In genomic region chr4:7772708-7773385, GRCh38 we compare ENCODE assay signal across 17 cellular contexts.
DNase-seq lines count a peak whose midpoint lies in the region; ATAC-seq and TF ChIP-seq lines count a peak whose summit lies in the region.
"Had no signal": no experiment of that assay in that cellular context is flagged by ENCODE, and none has a peak within 500 bp of the region (broad histone marks: within the 10 kb centered on the region; RNA-seq: fewer than 3 reads in every experiment).

No MANE protein-coding gene starts in this region.

- peak overlapping the region in 2 of 3 experiments; percentile 43 to 75; a peak in 4 of 7 replicates for H3K27ac Mint-ChIP-seq in H9
- no peak overlapping the region for H3K27ac Mint-ChIP-seq in progenitor cell of endocrine pancreas
- H3K27ac Mint-ChIP-seq: activated T-helper 2 cell treated with anti-CD3 and anti-CD28 coated beads, Interferon-gamma antibody, Interleukin-2, Interleukin-4, amounts not matched to agents 10 μg/mL and 5 μg/mL and 100 μg/mL, durations not matched to agents 14 hours and 24 hours and 36 hours had no signal

- no peak for TF ChIP-seq CTCF in H9 (conservative IDR thresholded peaks at IDR 0.05)
- no peak for TF ChIP-seq CTCF in esophagus muscularis mucosa (IDR thresholded peaks at IDR 0.05)
- TF ChIP-seq CTCF in left lung (IDR thresholded peaks at IDR 0.05): no peak
- no peak for TF ChIP-seq CTCF in sigmoid colon (IDR thresholded peaks at IDR 0.05)
- no peak for TF ChIP-seq CTCF in progenitor cell of endocrine pancreas (IDR thresholded peaks at IDR 0.05; ENCODE audit: unreplicated experiment)

- TF ChIP-seq EP300 in esophagus muscularis mucosa (IDR thresholded peaks at IDR 0.05) (no peak), sigmoid colon (IDR thresholded peaks at IDR 0.05) (no peak)

- no peak overlapping the region for H3K4me2 ChIP-seq in H9 (ENCODE audit: insufficient read depth, insufficient read length, low read length)

- H2BK12ac ChIP-seq in H9 (ENCODE audit: insufficient read length, low read depth, low read length): no peak overlapping the region

- no peak overlapping the region for H4K91ac ChIP-seq in H9 (ENCODE audit: insufficient read length, low read depth, low read length)

- H2BK15ac ChIP-seq in H9 (ENCODE audit: low read depth, low read length): no peak overlapping the region

- H3K36me3 ChIP-seq in esophagus muscularis mucosa (peaks cover 19 to 96% (median 70%) of the 10 kb centered on the region in 4 donors), left lung (peaks cover 0 to 75% of the 10 kb centered on the region in 2 donors), sigmoid colon (peaks cover 2 to 83% (median 37%) of the 10 kb centered on the region in 4 donors)

- H3K23ac ChIP-seq in H9 (ENCODE audit: insufficient read length, low read depth, low read length): no peak overlapping the region

- H3K56ac ChIP-seq in H9 (ENCODE audit: insufficient read length, low read depth, low read length): no peak overlapping the region

- H4K8ac ChIP-seq in H9 (replicated peaks; ENCODE audit: insufficient read length, low read depth, low read length): no peak overlapping the region

- H3K9me3 Mint-ChIP-seq in H9 (no peaks in the 10 kb centered on the region), progenitor cell of endocrine pancreas (ENCODE audit: low read depth) (no peaks in the 10 kb centered on the region)
- H3K9me3 Mint-ChIP-seq: activated T-helper 2 cell treated with anti-CD3 and anti-CD28 coated beads, Interferon-gamma antibody, Interleukin-2, Interleukin-4, amounts not matched to agents 10 μg/mL and 5 μg/mL and 100 μg/mL, durations not matched to agents 14 hours and 24 hours and 36 hours; stimulated activated naive CD8-positive, alpha-beta T cell treated with anti-CD3 and anti-CD28 coated beads, Interleukin-15, amount 100 ng/mL, for 72 hours had no signal

- H2BK120ac ChIP-seq in H9 (ENCODE audit: low read depth, low read length, poor library complexity, severe bottlenecking): no peak overlapping the region

- peaks cover 36 to 49% of the 10 kb centered on the region in 2 experiments for H3K4me1 Mint-ChIP-seq in H9
- peaks cover 4% of the 10 kb centered on the region for H3K4me1 Mint-ChIP-seq in progenitor cell of endocrine pancreas (ENCODE audit: low read depth)
- H3K4me1 Mint-ChIP-seq: CD14-positive monocyte had no signal

- H3K9me3 ChIP-seq in H9 (ENCODE audit: control insufficient read depth, low read depth, low read length): no peaks in the 10 kb centered on the region
- no peaks in the 10 kb centered on the region for H3K9me3 ChIP-seq in esophagus muscularis mucosa
- H3K9me3 ChIP-seq in left lung: no peaks in the 10 kb centered on the region
- H3K9me3 ChIP-seq in sigmoid colon: no peaks in the 10 kb centered on the region

- H3K79me1 ChIP-seq in H9 (ENCODE audit: insufficient read depth, low read depth, low read length, poor library complexity, severe bottlenecking): no peaks in the 10 kb centered on the region

- H3K4me1 ChIP-seq in H9 (ENCODE audit: insufficient read depth, low read length) (no peaks in the 10 kb centered on the region), esophagus muscularis mucosa (peaks cover 16 to 60% (median 43%) of the 10 kb centered on the region in 4 donors), left lung (no peaks in the 10 kb centered on the region), sigmoid colon (peaks cover 0 to 52% (median 41%) of the 10 kb centered on the region in 4 donors)

- H3K4me3 Mint-ChIP-seq in H9 (no peak overlapping the region; a peak in 1 of 5 replicates), progenitor cell of endocrine pancreas (ENCODE audit: low read depth) (no peak overlapping the region)
- H3K4me3 Mint-ChIP-seq: CD14-positive monocyte; stimulated activated naive CD8-positive, alpha-beta T cell treated with anti-CD3 and anti-CD28 coated beads, Interleukin-15, amount 100 ng/mL, for 72 hours had no signal

- no peak overlapping the region for H3K18ac ChIP-seq in H9 (ENCODE audit: insufficient read length, low read depth, low read length)

- peak; percentile 36 for ATAC-seq in left lung
- ATAC-seq in HG02870 (IDR thresholded peaks at IDR 0.05; ENCODE audit: unreplicated experiment): no peak
- no peak for ATAC-seq in GM21717 (IDR thresholded peaks at IDR 0.05; ENCODE audit: unreplicated experiment)
- ATAC-seq: stimulated activated naive CD8-positive, alpha-beta T cell treated with anti-CD3 and anti-CD28 coated beads, Interleukin-15, amount 100 ng/mL, for 72 hours had no signal

- H3K36me3 Mint-ChIP-seq in H9 (ENCODE audit: insufficient read depth in 1 of 3, low read depth in 3 of 3) (peaks cover 8 to 27% (median 21%) of the 10 kb centered on the region in 3 experiments), progenitor cell of endocrine pancreas (ENCODE audit: insufficient read depth) (peaks cover 19% of the 10 kb centered on the region)

- H3K14ac ChIP-seq in H9 (ENCODE audit: insufficient read depth, low read length): no peak overlapping the region; the same call in 1 of the 2 replicates

- no peak overlapping the region for H3T11ph ChIP-seq in H9 (ENCODE audit: low read length)

- H2BK5ac ChIP-seq in H9 (ENCODE audit: insufficient read length, low read length): no peak overlapping the region

- H3K79me2 ChIP-seq in H9 (ENCODE audit: insufficient read depth, low read length): no peaks in the 10 kb centered on the region

- no peak overlapping the region for H3K4ac ChIP-seq in H9 (ENCODE audit: low read depth, low read length)

- no peak overlapping the region for H3K9ac ChIP-seq in H9 (ENCODE audit: extremely low read depth, insufficient read length, low read length)

- peak; percentile 28 for DNase-seq in H9
- DNase-seq in esophagus muscularis mucosa (ENCODE audit: extremely low spot score): no peak
- DNase-seq in left lung: no peak
- peak; percentile 90 for DNase-seq in sigmoid colon
- DNase-seq in NCI-H526 treated with DMSO at 0.1 percent for 48 hours (lab: John Stamatoyannopoulos, UW): no peak
- no peak for DNase-seq in progenitor cell of endocrine pancreas (ENCODE audit: low spot score, unreplicated experiment)
- DNase-seq: activated CD4-positive, alpha-beta T cell treated with anti-CD3 and anti-CD28 coated beads for 48 hours; KG1; NCI-H2081 treated with DMSO at 0.1 percent for 48 hours; occipital lobe; stimulated activated CD4-positive, alpha-beta T cell treated with anti-CD3 and anti-CD28 coated beads, Interleukin-4, amount 100 ng/mL, for 4 hours; stimulated activated naive CD8-positive, alpha-beta T cell treated with anti-CD3 and anti-CD28 coated beads, Interleukin-15, amount 100 ng/mL, for 72 hours had no signal

- no peak overlapping the region for H2BK20ac ChIP-seq in H9 (ENCODE audit: low read depth, low read length, poor library complexity, severe bottlenecking)

- H3K27me3 ChIP-seq in H9 (ENCODE audit: insufficient read depth, low read length) (no peaks in the 10 kb centered on the region), esophagus muscularis mucosa (no peaks in the 10 kb centered on the region), left lung (no peaks in the 10 kb centered on the region), sigmoid colon (no peaks in the 10 kb centered on the region)
- H3K27me3 ChIP-seq: cardiac muscle cell had no signal

- WGBS in H9 (ENCODE audit: extremely low coverage, insufficient read length, low lambda C conversion rate): no CpG with 5 or more reads among the region's 31 CpGs
- 61% methylated on average over 31 of the region's 31 CpGs for WGBS in esophagus muscularis mucosa
- WGBS in sigmoid colon, 2 donors: 20 to 63% methylated on average over 31 of the region's 31 CpGs

- no peak overlapping the region for H4K5ac ChIP-seq in H9 (ENCODE audit: insufficient read length, low read depth, low read length)

- peak overlapping the region in 3 of 4 donors; percentile 13 to 21 (median 20) for H3K4me3 ChIP-seq in esophagus muscularis mucosa
- H3K4me3 ChIP-seq in left lung: no peak overlapping the region
- no peak overlapping the region for H3K4me3 ChIP-seq in sigmoid colon
- H3K4me3 ChIP-seq: cardiac muscle cell had no signal

- no peak overlapping the region for H2AFZ ChIP-seq in H9 (ENCODE audit: low read length)

- TF ChIP-seq POLR2A in esophagus muscularis mucosa (IDR thresholded peaks at IDR 0.05; ENCODE audit: low read depth): no peak
- peak in 1 of 2 donors; percentile 10 for TF ChIP-seq POLR2A in sigmoid colon (IDR thresholded peaks at IDR 0.05)

- no peak overlapping the region for H2AK5ac ChIP-seq in H9 (ENCODE audit: insufficient read length, low read length)

- no peaks in the 10 kb centered on the region for H4K20me1 ChIP-seq in H9 (ENCODE audit: control insufficient read depth, insufficient read depth, insufficient read length)

- no peaks in the 10 kb centered on the region for H3K27me3 Mint-ChIP-seq in H9 (ENCODE audit: low read depth)
- no peaks in the 10 kb centered on the region for H3K27me3 Mint-ChIP-seq in progenitor cell of endocrine pancreas
- H3K27me3 Mint-ChIP-seq: stimulated activated naive CD8-positive, alpha-beta T cell treated with anti-CD3 and anti-CD28 coated beads, Interleukin-15, amount 100 ng/mL, for 72 hours had no signal

- H3K27ac ChIP-seq in H9 (ENCODE audit: insufficient read length, low read depth, low read length): no peak overlapping the region
- peak overlapping the region; percentile 58 to 78 (median 60) for H3K27ac ChIP-seq in esophagus muscularis mucosa (replicated peaks in 1 of 4)
- no peak overlapping the region for H3K27ac ChIP-seq in left lung
- peak overlapping the region; percentile 41 to 72 (median 62) for H3K27ac ChIP-seq in sigmoid colon
- H3K27ac ChIP-seq: cardiac muscle cell had no signal

- intact Hi-C loops in esophagus muscularis mucosa (cut with DNase I): no loop called here
- intact Hi-C loops in left lung (cut with DNase I): no loop called here
- intact Hi-C loops in sigmoid colon (cut with DNase I): no loop called here

- no peaks in the 10 kb centered on the region for H3K23me2 ChIP-seq in H9 (ENCODE audit: insufficient read length, low read depth, low read length, poor library complexity, severe bottlenecking)

Comparison
In these comparisons a context has a peak if more than half of its experiments do, and no peak if none do; other contexts are left out.
1. DNase-seq: peak in H9 (single experiment) and sigmoid colon (single experiment); none in esophagus muscularis mucosa (single experiment), left lung (0 of 2), NCI-H526 treated with DMSO at 0.1 percent for 48 hours (single experiment) and progenitor cell of endocrine pancreas (single experiment).
2. H3K27ac ChIP-seq: peak in esophagus muscularis mucosa (4 of 4) and sigmoid colon (4 of 4); none in H9 (single experiment) and left lung (0 of 2).
3. H3K4me3 ChIP-seq: peak in esophagus muscularis mucosa (3 of 4); none in left lung (0 of 2) and sigmoid colon (0 of 4).